8 cellular contexts compared by ENCODE assay signal in genomic region chr13:114148521-114148855, GRCh38. TPM values are rescaled to one million over a fixed set of nuclear protein-coding genes. Genes with fewer than 3 reads are reported as not detected.
DNase-seq lines count a peak whose midpoint lies in the region; ATAC-seq and TF ChIP-seq lines count a peak whose summit lies in the region.

No MANE protein-coding gene starts in this region.

- H4K20me1 ChIP-seq in MM.1S (ENCODE audit: insufficient read depth, low read length) (no peaks in the 10 kb centered on the region), smooth muscle cell (ENCODE audit: low read depth) (no peaks in the 10 kb centered on the region)

- H3K27ac ChIP-seq in MM.1S (ENCODE audit: low read length) (peak overlapping the region; percentile 92), prostate gland (no peak overlapping the region), smooth muscle cell (ENCODE audit: low read depth) (no peak overlapping the region)

- intact Hi-C loops in prostate gland (cut with DNase I) = no loop called here

- peaks cover 2% of the 10 kb centered on the region in 2 donors for H3K9me3 Mint-ChIP-seq in activated T-cell treated with anti-CD3 and anti-CD28 coated beads, Interleukin-2, amount 50 U/mL, for 72 hours
- no peaks in the 10 kb centered on the region for H3K9me3 Mint-ChIP-seq in nephron progenitor cell

- H3K4me1 Mint-ChIP-seq in activated T-cell treated with anti-CD3 and anti-CD28 coated beads, Interleukin-2, amount 50 U/mL, for 72 hours (ENCODE audit: low read depth) = peaks cover 53% of the 10 kb centered on the region
- peaks cover 34% of the 10 kb centered on the region for H3K4me1 Mint-ChIP-seq in nephron progenitor cell

- H3K27ac Mint-ChIP-seq in activated T-cell treated with anti-CD3 and anti-CD28 coated beads, Interleukin-2, amount 50 U/mL, for 72 hours = peak overlapping the region; percentile 96
- no peak overlapping the region for H3K27ac Mint-ChIP-seq in nephron progenitor cell

- H3K4me1 ChIP-seq in MM.1S (ENCODE audit: low read length) = peaks cover 34% of the 10 kb centered on the region
- H3K4me1 ChIP-seq in prostate gland (replicated peaks) = no peaks in the 10 kb centered on the region
- no peaks in the 10 kb centered on the region for H3K4me1 ChIP-seq in smooth muscle cell (ENCODE audit: low read depth)

- DNase-seq in GM12865 (ENCODE audit: low read depth) (peak; percentile 95), MM.1S (peak; percentile 93), prostate gland (ENCODE audit: low spot score) (no peak), nephron progenitor cell (no peak), smooth muscle cell (lab: John Stamatoyannopoulos, UW; ENCODE audit: unreplicated experiment) (no peak)
- DNase-seq in activated T-cell treated with anti-CD3 and anti-CD28 coated beads, Interleukin-2, amount 50 U/mL, for 72 hours = peak; percentile 86 to 89
- peak in 2 of 3 donors; percentile 72 to 83 for DNase-seq in stimulated activated CD4-positive, alpha-beta T cell treated with anti-CD3 and anti-CD28 coated beads, TNF-alpha, amount 100 ng/mL, for 1 hour (ENCODE audit: low read depth in 3 of 3, low spot score in 1 of 3)

- peaks cover 13% of the 10 kb centered on the region for H3F3A ChIP-seq in MM.1S (ENCODE audit: insufficient read depth, low read length)
- H3F3A ChIP-seq in smooth muscle cell (ENCODE audit: low read depth) = no peaks in the 10 kb centered on the region

- peak; percentile 67 for ATAC-seq in GM21576 (IDR thresholded peaks at IDR 0.05; ENCODE audit: unreplicated experiment)
- ATAC-seq in activated T-cell treated with anti-CD3 and anti-CD28 coated beads, Interleukin-2, amount 50 U/mL, for 72 hours (replicated peaks in 1 of 2) = peak; percentile 86 to 92

- H3K4me3 ChIP-seq in GM12865 (ENCODE audit: low read depth, low read length) (no peak overlapping the region), MM.1S (ENCODE audit: low read length) (peak overlapping the region; percentile 3; the same call in 1 of the 2 replicates), prostate gland (no peak overlapping the region), smooth muscle cell (no peak overlapping the region)

- H3K4me3 Mint-ChIP-seq in activated T-cell treated with anti-CD3 and anti-CD28 coated beads, Interleukin-2, amount 50 U/mL, for 72 hours = peak overlapping the region; percentile 66 to 88
- H3K4me3 Mint-ChIP-seq in nephron progenitor cell = no peak overlapping the region

- H3K79me2 ChIP-seq in MM.1S (ENCODE audit: low read length) (no peaks in the 10 kb centered on the region), smooth muscle cell (ENCODE audit: low read depth) (no peaks in the 10 kb centered on the region)

- WGBS in prostate gland = 80% methylated on average over 8 of the region's 8 CpGs
- WGBS in smooth muscle cell (ENCODE audit: low lambda C conversion rate) = 85% methylated on average over 8 of the region's 8 CpGs

- H3K36me3 ChIP-seq in MM.1S (replicated peaks; ENCODE audit: insufficient read depth, low read length) (no peaks in the 10 kb centered on the region), prostate gland (no peaks in the 10 kb centered on the region), smooth muscle cell (ENCODE audit: low read depth) (no peaks in the 10 kb centered on the region)

- TF ChIP-seq CTCF in GM12865 (IDR thresholded peaks at IDR 0.05; ENCODE audit: insufficient read depth, low read depth, low read length, missing control alignments) (no peak), MM.1S (IDR thresholded peaks at IDR 0.05; ENCODE audit: low read length) (no peak), prostate gland (IDR thresholded peaks at IDR 0.05) (no peak), nephron progenitor cell (IDR thresholded peaks at IDR 0.05) (no peak), smooth muscle cell (IDR thresholded peaks at IDR 0.05; ENCODE audit: borderline replicate concordance, insufficient read depth, poor library complexity, severe bottlenecking) (no peak)

- H3K27me3 Mint-ChIP-seq in activated T-cell treated with anti-CD3 and anti-CD28 coated beads, Interleukin-2, amount 50 U/mL, for 72 hours (ENCODE audit: low read depth) = no peaks in the 10 kb centered on the region
- peaks cover 5% of the 10 kb centered on the region for H3K27me3 Mint-ChIP-seq in nephron progenitor cell (ENCODE audit: low read depth, poor library complexity)

- no peaks in the 10 kb centered on the region for H3K9me3 ChIP-seq in MM.1S (replicated peaks; ENCODE audit: insufficient read depth, low read length)
- H3K9me3 ChIP-seq in prostate gland = no peaks in the 10 kb centered on the region
- H3K9me3 ChIP-seq in smooth muscle cell (replicated peaks; ENCODE audit: low read depth) = no peaks in the 10 kb centered on the region

- no peaks in the 10 kb centered on the region for H3K27me3 ChIP-seq in MM.1S (replicated peaks; ENCODE audit: insufficient read depth, low read length)
- H3K27me3 ChIP-seq in prostate gland (replicated peaks; ENCODE audit: insufficient read depth) = no peaks in the 10 kb centered on the region
- no peaks in the 10 kb centered on the region for H3K27me3 ChIP-seq in smooth muscle cell (ENCODE audit: low read depth)

- H2AFZ ChIP-seq in MM.1S (ENCODE audit: low read length) (peak overlapping the region; percentile 29), smooth muscle cell (ENCODE audit: low read depth) (no peak overlapping the region)

- no peak for TF ChIP-seq POLR2A in prostate gland (IDR thresholded peaks at IDR 0.05)

- H3K4me2 ChIP-seq in MM.1S (ENCODE audit: low read depth, low read length) (peak overlapping the region; percentile 52), smooth muscle cell (no peak overlapping the region)

- H3K9me2 ChIP-seq in MM.1S (replicated peaks; ENCODE audit: insufficient read depth, low read length) = no peaks in the 10 kb centered on the region

- peak overlapping the region; percentile 55 for H3K9ac ChIP-seq in MM.1S (ENCODE audit: low read length)
- no peak overlapping the region for H3K9ac ChIP-seq in smooth muscle cell (ENCODE audit: low read depth)

- H3K36me3 Mint-ChIP-seq in activated T-cell treated with anti-CD3 and anti-CD28 coated beads, Interleukin-2, amount 50 U/mL, for 72 hours (ENCODE audit: insufficient read depth in 2 of 2) = peaks cover 0 to under 1% of the 10 kb centered on the region in 2 donors
- H3K36me3 Mint-ChIP-seq in nephron progenitor cell (ENCODE audit: low read depth) = no peaks in the 10 kb centered on the region

RNA-seq across cellular contexts. Expression of gene RASA3, which starts 16.1 kb away (rescaled TPM):
- total RNA-seq in activated T-cell treated with anti-CD3 and anti-CD28 coated beads, Interleukin-2, amount 50 U/mL, for 72 hours = 10 to 100 TPM; 39.2 to 48.9 TPM
- 10 to 100 TPM in 1 of 2 donors, 1 to 10 TPM in 1; 8.6 to 12.5 TPM for total RNA-seq in prostate gland
- 21.3 and 23.4 TPM in 2 replicates for total RNA-seq in smooth muscle cell
- 24.4 and 26.8 TPM in 2 replicates for polyA plus RNA-seq in smooth muscle cell

RNA-seq across cellular contexts. Expression of gene CFAP97D2, which starts 30.6 kb away (rescaled TPM):
- 1 to 10 TPM in 1 of 2 donors, under 1 TPM in 1; 0.36 to 1.1 TPM for total RNA-seq in activated T-cell treated with anti-CD3 and anti-CD28 coated beads, Interleukin-2, amount 50 U/mL, for 72 hours
- under 1 TPM in 1 of 2 donors, not detected in 1; 0.62 TPM for total RNA-seq in prostate gland
- total RNA-seq in smooth muscle cell = not detected in 2 replicates
- polyA plus RNA-seq in smooth muscle cell = not detected in 2 replicates

Comparison
In these comparisons a context has a peak if more than half of its experiments do, and no peak if none do; other contexts are left out.
1. DNase-seq: peak in GM12865 (single experiment), MM.1S (single experiment), activated T-cell treated with anti-CD3 and anti-CD28 coated beads, Interleukin-2, amount 50 U/mL, for 72 hours (2 of 2) and stimulated activated CD4-positive, alpha-beta T cell treated with anti-CD3 and anti-CD28 coated beads, TNF-alpha, amount 100 ng/mL, for 1 hour (2 of 3); none in prostate gland (single experiment), nephron progenitor cell (single experiment) and smooth muscle cell (single experiment).